Comparison of ENCODE assay signal across 8 cellular contexts in the genomic region with DNA sequence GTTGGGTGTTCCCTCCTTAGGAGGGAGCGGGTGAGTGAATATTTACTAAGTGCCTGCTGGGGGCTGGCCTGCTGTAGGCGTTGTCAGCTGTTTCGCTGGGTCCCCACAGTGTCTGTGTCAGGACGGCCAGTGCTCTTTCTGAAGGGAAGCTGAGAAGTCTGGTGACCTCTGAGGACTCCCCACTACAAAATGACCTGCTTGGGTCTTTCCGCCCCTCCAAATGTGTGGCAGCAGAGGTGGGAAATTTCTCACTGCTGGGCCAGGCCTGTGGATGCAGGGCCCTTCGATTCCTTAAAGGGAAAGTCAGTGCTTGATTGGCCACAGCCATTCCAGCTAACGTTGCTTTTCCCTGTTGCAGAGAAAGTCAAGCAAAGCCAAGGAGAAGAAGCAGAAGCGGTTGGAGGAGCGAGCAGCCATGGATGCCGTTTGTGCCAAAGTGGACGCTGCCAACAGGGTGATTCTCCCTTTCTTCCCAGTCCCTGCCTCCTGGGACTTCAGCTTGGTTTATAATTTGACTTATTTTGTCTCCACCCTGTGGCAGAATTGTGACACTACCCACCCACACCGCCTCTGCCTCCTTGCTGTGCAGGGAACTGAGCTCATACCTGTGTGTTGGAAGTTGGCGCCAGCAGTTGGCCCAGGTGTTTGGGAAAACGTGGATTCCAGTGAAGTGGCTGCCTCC. TPM values are rescaled to one million over a fixed set of nuclear protein-coding genes. Genes with fewer than 3 reads are reported as not detected.
A peak's percentile ranks its signal among the peaks of the same experiment; 100 is the strongest.
DNase-seq lines count a peak whose midpoint lies in the region; ATAC-seq and TF ChIP-seq lines count a peak whose summit lies in the region.

No MANE protein-coding gene starts in this region.

- H3K9me2 ChIP-seq in hepatocyte (replicated peaks; ENCODE audit: insufficient read depth) = no peaks in the 10 kb centered on the region

- H3K36me3 ChIP-seq in GM06990 (ENCODE audit: control insufficient read depth, insufficient read depth, low read length) (peaks cover 7% of the 10 kb centered on the region), hepatocyte (replicated peaks; ENCODE audit: insufficient read depth, low read depth) (no peaks in the 10 kb centered on the region), rectal smooth muscle tissue (ENCODE audit: control insufficient read depth, insufficient read depth, low read length) (peaks cover 7% of the 10 kb centered on the region)

- no peaks in the 10 kb centered on the region for H3K27me3 ChIP-seq in GM06990 (replicated peaks; ENCODE audit: control insufficient read depth, insufficient read depth, low read length)
- no peaks in the 10 kb centered on the region for H3K27me3 ChIP-seq in hepatocyte
- H3K27me3 ChIP-seq in rectal smooth muscle tissue (ENCODE audit: control insufficient read depth, insufficient read depth, low read length) = no peaks in the 10 kb centered on the region

- DNase-seq in GM06990 (ENCODE audit: extremely low read depth, insufficient read length) (no peak), NB4 (ENCODE audit: low read depth) (peak; percentile 76), SW 1271 (lab: John Stamatoyannopoulos, UW) (peak; percentile 24 to 67), astrocyte of the spinal cord (ENCODE audit: low read depth, low spot score) (peak; percentile 73), hepatocyte (ENCODE audit: low spot score) (peak; percentile 83), OCI-M2 (lab: John Stamatoyannopoulos, UW; ENCODE audit: unreplicated experiment) (no peak)

- H3K4me3 ChIP-seq in GM06990 (replicated peaks; ENCODE audit: low read depth, low read length) (no peak overlapping the region), NB4 (ENCODE audit: low read depth, low read length) (no peak overlapping the region), astrocyte of the spinal cord (ENCODE audit: low read depth, low read length) (no peak overlapping the region), hepatocyte (no peak overlapping the region), rectal smooth muscle tissue (ENCODE audit: low read length) (peak overlapping the region; percentile 36)

- TF ChIP-seq POLR2A in NB4 (IDR thresholded peaks at IDR 0.05; ENCODE audit: extremely low read depth, insufficient read length) = no peak

- H3K27ac ChIP-seq in hepatocyte (peak overlapping the region; percentile 25), rectal smooth muscle tissue (ENCODE audit: low read depth, low read length) (peak overlapping the region; percentile 83)

- ATAC-seq in GM19463 (IDR thresholded peaks at IDR 0.05; ENCODE audit: unreplicated experiment) = no peak

- in situ Hi-C loops in astrocyte of the spinal cord (cut with HindIII; ENCODE audit: low sequenced_read_pairs) = no loop called here

- H3K79me2 ChIP-seq in hepatocyte = peaks cover 39% of the 10 kb centered on the region

- no peaks in the 10 kb centered on the region for H4K20me1 ChIP-seq in hepatocyte (ENCODE audit: insufficient read depth, poor library complexity, severe bottlenecking)

- H3K4me1 ChIP-seq in hepatocyte (ENCODE audit: insufficient read depth) (peaks cover 7% of the 10 kb centered on the region), rectal smooth muscle tissue (ENCODE audit: control insufficient read depth, insufficient read depth, low read length) (peaks cover 14% of the 10 kb centered on the region)

- H3K9ac ChIP-seq in rectal smooth muscle tissue (ENCODE audit: low read length) = no peak overlapping the region

- TF ChIP-seq CTCF in GM06990 (IDR thresholded peaks at IDR 0.05; ENCODE audit: insufficient read depth, low read length, poor library complexity, severe bottlenecking) (peak; percentile 55), NB4 (IDR thresholded peaks at IDR 0.05; ENCODE audit: low read depth, low read length) (peak; percentile 67), astrocyte of the spinal cord (IDR thresholded peaks at IDR 0.05; ENCODE audit: low read depth, low read length) (peak; percentile 67), hepatocyte (IDR thresholded peaks at IDR 0.05; ENCODE audit: poor library complexity) (peak; percentile 69)

- no peak overlapping the region for H2AFZ ChIP-seq in hepatocyte

- WGBS in hepatocyte (ENCODE audit: low lambda C conversion rate, missing lambda C conversion rate) = 58% methylated on average over 14 of the region's 14 CpGs

- H3K4me2 ChIP-seq in hepatocyte = no peak overlapping the region

- H3K9me3 ChIP-seq in hepatocyte (ENCODE audit: low read depth) = no peaks in the 10 kb centered on the region

RNA-seq across cellular contexts. Expression of a gene that starts 6.8 kb away (rescaled TPM):
- 12.2 and 15.3 TPM in 2 replicates for total RNA-seq in hepatocyte
- 16.4 and 17.9 TPM in 2 replicates for polyA plus RNA-seq in hepatocyte

RNA-seq across cellular contexts. Expression of a gene that starts 28.7 kb away (rescaled TPM):
- 4.3 and 4.4 TPM in 2 replicates for total RNA-seq in hepatocyte
- 3.1 and 3.5 TPM in 2 replicates for polyA plus RNA-seq in hepatocyte

RNA-seq across cellular contexts. Expression of a gene that starts 28.8 kb away (rescaled TPM):
- total RNA-seq in hepatocyte = 430 and 436 TPM in 2 replicates
- polyA plus RNA-seq in hepatocyte = 463 TPM in 2 replicates

RNA-seq across cellular contexts. Expression of a gene that starts 40.6 kb away (rescaled TPM):
- total RNA-seq in hepatocyte = 49.9 and 55.9 TPM in 2 replicates
- 152 and 196 TPM in 2 replicates for polyA plus RNA-seq in hepatocyte

Comparison
In these comparisons a context has a peak if more than half of its experiments do, and no peak if none do; other contexts are left out.
1. DNase-seq: peak in NB4 (single experiment), SW 1271 (2 of 2), astrocyte of the spinal cord (single experiment) and hepatocyte (single experiment); none in GM06990 (single experiment) and OCI-M2 (single experiment).
2. Peak in every context shown above with its lines, with median percentiles within 50 percentile points of each other: CTCF ChIP-seq.